ENCODE assay signal across 8 cellular contexts in genomic region chr1:43565600-43566360, GRCh38. TPM values are rescaled to one million over a fixed set of nuclear protein-coding genes. Genes with fewer than 3 reads are reported as not detected.
DNase-seq lines count a peak whose midpoint lies in the region; ATAC-seq and TF ChIP-seq lines count a peak whose summit lies in the region.

No MANE protein-coding gene starts in this region.

- no peaks in the 10 kb centered on the region for H3K27me3 Mint-ChIP-seq in natural killer cell treated with Interleukin-12 subunit alpha and Interleukin-12 subunit beta and Interleukin-15 and Interleukin-18, amount 100 ng/mL, for 72 hours

- peaks cover 7% of the 10 kb centered on the region for H3K4me1 ChIP-seq in BE2C
- H3K4me1 ChIP-seq in fibroblast of lung (ENCODE audit: control insufficient read depth, extremely low read depth, insufficient read depth, low read length) = peaks cover 7% of the 10 kb centered on the region
- peaks cover 0 to 34% (median 19%) of the 10 kb centered on the region in 4 donors for H3K4me1 ChIP-seq in tibial artery

- H3K36me3 ChIP-seq in BE2C (no peaks in the 10 kb centered on the region), fibroblast of lung (ENCODE audit: control insufficient read depth, insufficient read depth, low read length) (peaks cover 2% of the 10 kb centered on the region), tibial artery (peaks cover 0 to 15% (median 8%) of the 10 kb centered on the region in 3 donors)

- H3K4me2 ChIP-seq in fibroblast of lung (ENCODE audit: extremely low read depth, insufficient read depth, low read length) = peak overlapping the region; percentile 87

- H4K20me1 ChIP-seq in fibroblast of lung (ENCODE audit: control insufficient read depth, extremely low read depth, insufficient read depth, low read length) = no peaks in the 10 kb centered on the region

- ATAC-seq in natural killer cell treated with Interleukin-12 subunit alpha and Interleukin-12 subunit beta and Interleukin-15 and Interleukin-18, amount 100 ng/mL, for 72 hours = peak; percentile 71 to 88

- H3K4me1 Mint-ChIP-seq in natural killer cell treated with Interleukin-12 subunit alpha and Interleukin-12 subunit beta and Interleukin-15 and Interleukin-18, amount 100 ng/mL, for 72 hours (ENCODE audit: low read depth in 2 of 2) = peaks cover 0 to 3% of the 10 kb centered on the region in 2 donors

- TF ChIP-seq CTCF in BE2C (IDR thresholded peaks at IDR 0.05; ENCODE audit: low read depth, low read length) (no peak), fibroblast of lung (conservative IDR thresholded peaks at IDR 0.05 in 1 of 2, IDR thresholded peaks at IDR 0.05 in 1 of 2; ENCODE audit: low read depth in 1 of 2, low read length in 2 of 2) (no peak), tibial artery (IDR thresholded peaks at IDR 0.05) (no peak)

- no peak overlapping the region for H3K27ac Mint-ChIP-seq in natural killer cell treated with Interleukin-12 subunit alpha and Interleukin-12 subunit beta and Interleukin-15 and Interleukin-18, amount 100 ng/mL, for 72 hours

- DNase-seq in BE2C (peak; percentile 79), LHCN-M2 (ENCODE audit: low read depth) (peak; percentile 21), fibroblast of lung (ENCODE audit: low read depth in 2 of 2) (peak; percentile 45 to 65), tibial artery (peak in 1 of 2 donors; percentile 72), AML-193 (lab: John Stamatoyannopoulos, UW) (no peak), NCI-H1930 (lab: John Stamatoyannopoulos, UW) (no peak)
- DNase-seq in activated T-cell treated with anti-CD3 and anti-CD28 coated beads, Interleukin-2, amount 50 U/mL, for 1 hour = peak; percentile 28
- DNase-seq in natural killer cell treated with Interleukin-12 subunit alpha and Interleukin-12 subunit beta and Interleukin-15 and Interleukin-18, amount 100 ng/mL, for 72 hours (ENCODE audit: low spot score) = peak; percentile 77

- H3K4me3 ChIP-seq in BE2C (ENCODE audit: low read depth, low read length) (peak overlapping the region; percentile 53), fibroblast of lung (replicated peaks in 1 of 4; ENCODE audit: control extremely low read depth in 1 of 4, insufficient read depth in 1 of 4, low read depth in 3 of 4, low read length in 4 of 4) (peak overlapping the region; percentile 48 to 60 (median 53)), tibial artery (peak overlapping the region; percentile 52 to 60)

- no peaks in the 10 kb centered on the region for H3K36me3 Mint-ChIP-seq in natural killer cell treated with Interleukin-12 subunit alpha and Interleukin-12 subunit beta and Interleukin-15 and Interleukin-18, amount 100 ng/mL, for 72 hours

- H3K27me3 ChIP-seq in BE2C = no peaks in the 10 kb centered on the region
- H3K27me3 ChIP-seq in fibroblast of lung (ENCODE audit: control insufficient read depth, insufficient read depth, low read length) = no peaks in the 10 kb centered on the region
- no peaks in the 10 kb centered on the region for H3K27me3 ChIP-seq in tibial artery

- H2AFZ ChIP-seq in fibroblast of lung (ENCODE audit: low read length) = peak overlapping the region; percentile 87

- intact Hi-C loops in tibial artery (cut with DNase I; ENCODE audit: low total_unique reads) = no loop called here

- peak overlapping the region; percentile 39 for H3K4me3 Mint-ChIP-seq in natural killer cell treated with Interleukin-12 subunit alpha and Interleukin-12 subunit beta and Interleukin-15 and Interleukin-18, amount 100 ng/mL, for 72 hours

- H3K27ac ChIP-seq in fibroblast of lung (ENCODE audit: insufficient read depth, low read length) (no peak overlapping the region), tibial artery (peak overlapping the region in 1 of 2 donors; percentile 32)

- no peaks in the 10 kb centered on the region for H3K9me3 Mint-ChIP-seq in natural killer cell treated with Interleukin-12 subunit alpha and Interleukin-12 subunit beta and Interleukin-15 and Interleukin-18, amount 100 ng/mL, for 72 hours

- H3K9ac ChIP-seq in fibroblast of lung (ENCODE audit: insufficient read depth, low read length) = peak overlapping the region; percentile 46

- no peaks in the 10 kb centered on the region for H3K9me3 ChIP-seq in BE2C
- H3K9me3 ChIP-seq in fibroblast of lung (ENCODE audit: control insufficient read depth, insufficient read depth, low read depth, low read length) = no peaks in the 10 kb centered on the region
- H3K9me3 ChIP-seq in tibial artery = no peaks in the 10 kb centered on the region

- no peaks in the 10 kb centered on the region for H3K79me2 ChIP-seq in fibroblast of lung (ENCODE audit: control insufficient read depth, insufficient read depth, low read length)

RNA-seq across cellular contexts. Expression of gene PTPRF, which starts 35.1 kb away (rescaled TPM):
- polyA plus RNA-seq in BE2C (2012; ENCODE audit: insufficient read depth, insufficient read length, low read depth) = 8.3 TPM
- total RNA-seq in LHCN-M2 (2014; rRNA removed) (12.8 and 13.7 TPM in 2 replicates), fibroblast of lung (23.9 and 45.2 TPM in 2 replicates)
- 46.3 TPM for polyA plus RNA-seq in LHCN-M2 (2012)
- 39.5 and 52.0 TPM in 2 replicates for polyA plus RNA-seq in fibroblast of lung
- 48.9 and 75.8 TPM in 2 replicates for polyA plus RNA-seq in fibroblast of lung (2012)
- 242 and 244 TPM in 2 replicates for polyA minus RNA-seq in fibroblast of lung (ENCODE audit: low replicate concordance)
- total RNA-seq in natural killer cell treated with Interleukin-12 subunit alpha and Interleukin-12 subunit beta and Interleukin-15 and Interleukin-18, amount 100 ng/mL, for 72 hours = 1 to 10 TPM in 1 of 2 donors, under 1 TPM in 1; 0.33 to 1.3 TPM

Comparison
In these comparisons a context has a peak if more than half of its experiments do, and no peak if none do; other contexts are left out.
1. DNase-seq: peak in BE2C (single experiment), LHCN-M2 (single experiment), activated T-cell treated with anti-CD3 and anti-CD28 coated beads, Interleukin-2, amount 50 U/mL, for 1 hour (single experiment), fibroblast of lung (2 of 2) and natural killer cell treated with Interleukin-12 subunit alpha and Interleukin-12 subunit beta and Interleukin-15 and Interleukin-18, amount 100 ng/mL, for 72 hours (single experiment); none in AML-193 (0 of 2) and NCI-H1930 (0 of 2).
2. Peak in every context shown above with its lines, with median percentiles within 50 percentile points of each other: H3K4me3 ChIP-seq.